Comparison of ENCODE assay signal across 1 cellular context in the genomic region with DNA sequence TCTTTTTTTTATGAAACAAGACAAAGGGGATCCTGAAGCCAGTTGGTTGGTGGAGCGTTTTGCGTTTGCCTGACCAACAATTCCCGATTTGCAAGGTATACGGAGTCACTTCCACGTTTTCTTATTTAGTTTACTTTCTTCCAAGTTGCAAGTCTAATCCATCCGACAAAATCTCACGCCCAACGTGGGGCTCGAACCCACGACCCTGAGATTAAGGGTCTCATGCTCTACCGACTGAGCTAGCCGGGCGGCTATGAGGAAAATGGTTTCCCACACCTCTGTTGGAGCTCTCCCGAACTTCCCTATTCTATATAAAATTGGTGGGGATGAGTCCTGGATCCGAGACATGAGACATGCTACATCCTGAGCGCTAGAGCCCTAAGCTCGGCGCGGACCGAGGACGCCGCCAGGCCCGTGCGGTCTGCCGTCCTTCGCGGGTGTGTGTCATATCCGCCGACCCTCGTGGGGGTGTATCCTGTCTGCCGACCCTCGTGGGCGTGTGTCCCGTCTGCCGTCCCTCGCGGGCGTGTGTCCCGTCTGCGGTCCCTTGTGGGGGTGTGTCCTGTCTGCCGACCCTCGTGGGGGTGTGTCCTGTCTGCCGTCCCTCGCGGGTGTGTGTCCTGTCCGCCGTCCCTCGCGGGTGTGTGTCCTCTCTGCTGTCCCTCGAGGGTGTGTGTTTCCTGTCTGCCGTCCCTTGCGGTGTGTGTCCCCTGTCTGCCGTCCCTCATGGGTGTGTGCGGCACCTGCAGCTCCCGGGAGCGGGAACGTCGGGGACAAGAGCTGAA.
TF ChIP-seq lines count a peak whose summit lies in the region.

No MANE protein-coding gene starts in this region.

TF ChIP-seq in K562, 482 proteins besides CTCF, POLR2A, EP300 and RAD21 (continued from another document and continues in another):
- TF ChIP-seq, protein P1, sequence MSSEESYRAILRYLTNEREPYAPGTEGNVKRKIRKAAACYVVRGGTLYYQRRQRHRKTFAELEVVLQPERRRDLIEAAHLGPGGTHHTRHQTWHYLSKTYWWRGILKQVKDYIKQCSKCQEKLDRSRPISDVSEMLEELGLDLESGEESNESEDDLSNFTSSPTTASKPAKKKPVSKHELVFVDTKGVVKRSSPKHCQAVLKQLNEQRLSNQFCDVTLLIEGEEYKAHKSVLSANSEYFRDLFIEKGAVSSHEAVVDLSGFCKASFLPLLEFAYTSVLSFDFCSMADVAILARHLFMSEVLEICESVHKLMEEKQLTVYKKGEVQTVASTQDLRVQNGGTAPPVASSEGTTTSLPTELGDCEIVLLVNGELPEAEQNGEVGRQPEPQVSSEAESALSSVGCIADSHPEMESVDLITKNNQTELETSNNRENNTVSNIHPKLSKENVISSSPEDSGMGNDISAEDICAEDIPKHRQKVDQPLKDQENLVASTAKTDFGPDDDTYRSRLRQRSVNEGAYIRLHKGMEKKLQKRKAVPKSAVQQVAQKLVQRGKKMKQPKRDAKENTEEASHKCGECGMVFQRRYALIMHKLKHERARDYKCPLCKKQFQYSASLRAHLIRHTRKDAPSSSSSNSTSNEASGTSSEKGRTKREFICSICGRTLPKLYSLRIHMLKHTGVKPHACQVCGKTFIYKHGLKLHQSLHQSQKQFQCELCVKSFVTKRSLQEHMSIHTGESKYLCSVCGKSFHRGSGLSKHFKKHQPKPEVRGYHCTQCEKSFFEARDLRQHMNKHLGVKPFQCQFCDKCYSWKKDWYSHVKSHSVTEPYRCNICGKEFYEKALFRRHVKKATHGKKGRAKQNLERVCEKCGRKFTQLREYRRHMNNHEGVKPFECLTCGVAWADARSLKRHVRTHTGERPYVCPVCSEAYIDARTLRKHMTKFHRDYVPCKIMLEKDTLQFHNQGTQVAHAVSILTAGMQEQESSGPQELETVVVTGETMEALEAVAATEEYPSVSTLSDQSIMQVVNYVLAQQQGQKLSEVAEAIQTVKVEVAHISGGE (CRISPR knock-in tag; IDR thresholded peaks at IDR 0.05): peak; percentile 68 to 83 (median 79); a peak in 5 of 6 replicates
- TF ChIP-seq, protein P2, sequence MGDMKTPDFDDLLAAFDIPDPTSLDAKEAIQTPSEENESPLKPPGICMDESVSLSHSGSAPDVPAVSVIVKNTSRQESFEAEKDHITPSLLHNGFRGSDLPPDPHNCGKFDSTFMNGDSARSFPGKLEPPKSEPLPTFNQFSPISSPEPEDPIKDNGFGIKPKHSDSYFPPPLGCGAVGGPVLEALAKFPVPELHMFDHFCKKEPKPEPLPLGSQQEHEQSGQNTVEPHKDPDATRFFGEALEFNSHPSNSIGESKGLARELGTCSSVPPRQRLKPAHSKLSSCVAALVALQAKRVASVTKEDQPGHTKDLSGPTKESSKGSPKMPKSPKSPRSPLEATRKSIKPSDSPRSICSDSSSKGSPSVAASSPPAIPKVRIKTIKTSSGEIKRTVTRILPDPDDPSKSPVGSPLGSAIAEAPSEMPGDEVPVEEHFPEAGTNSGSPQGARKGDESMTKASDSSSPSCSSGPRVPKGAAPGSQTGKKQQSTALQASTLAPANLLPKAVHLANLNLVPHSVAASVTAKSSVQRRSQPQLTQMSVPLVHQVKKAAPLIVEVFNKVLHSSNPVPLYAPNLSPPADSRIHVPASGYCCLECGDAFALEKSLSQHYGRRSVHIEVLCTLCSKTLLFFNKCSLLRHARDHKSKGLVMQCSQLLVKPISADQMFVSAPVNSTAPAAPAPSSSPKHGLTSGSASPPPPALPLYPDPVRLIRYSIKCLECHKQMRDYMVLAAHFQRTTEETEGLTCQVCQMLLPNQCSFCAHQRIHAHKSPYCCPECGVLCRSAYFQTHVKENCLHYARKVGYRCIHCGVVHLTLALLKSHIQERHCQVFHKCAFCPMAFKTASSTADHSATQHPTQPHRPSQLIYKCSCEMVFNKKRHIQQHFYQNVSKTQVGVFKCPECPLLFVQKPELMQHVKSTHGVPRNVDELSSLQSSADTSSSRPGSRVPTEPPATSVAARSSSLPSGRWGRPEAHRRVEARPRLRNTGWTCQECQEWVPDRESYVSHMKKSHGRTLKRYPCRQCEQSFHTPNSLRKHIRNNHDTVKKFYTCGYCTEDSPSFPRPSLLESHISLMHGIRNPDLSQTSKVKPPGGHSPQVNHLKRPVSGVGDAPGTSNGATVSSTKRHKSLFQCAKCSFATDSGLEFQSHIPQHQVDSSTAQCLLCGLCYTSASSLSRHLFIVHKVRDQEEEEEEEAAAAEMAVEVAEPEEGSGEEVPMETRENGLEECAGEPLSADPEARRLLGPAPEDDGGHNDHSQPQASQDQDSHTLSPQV (IDR thresholded peaks at IDR 0.05): peak; percentile 75
- TF ChIP-seq MIER1 (IDR thresholded peaks at IDR 0.05; ENCODE audit: low read depth) (no peak), ASH1L (IDR thresholded peaks at IDR 0.05; ENCODE audit: borderline replicate concordance, low read depth, partially characterized antibody) (no peak), POLR2H (tag; IDR thresholded peaks at IDR 0.05; ENCODE audit: low read depth) (peak; percentile 99), ZNF695 (CRISPR knock-in tag; IDR thresholded peaks at IDR 0.05) (no peak), EGR1 (conservative IDR thresholded peaks at IDR 0.05) (peak; percentile 77; the same call in 1 of the 2 replicates), PHTF2 (CRISPR knock-in tag; IDR thresholded peaks at IDR 0.05) (no peak), NR2C1 (IDR thresholded peaks at IDR 0.05) (0 out of 2 replicates have a peak, but pooled peaks have one; percentile 22), NR2C1 (tag; IDR thresholded peaks at IDR 0.05) (no peak), PML (IDR thresholded peaks at IDR 0.05; ENCODE audit: low read length) (peak; percentile 24; the same call in 1 of the 2 replicates), FOXK2 (conservative IDR thresholded peaks at IDR 0.05 in 1 of 2, IDR thresholded peaks at IDR 0.05 in 1 of 2; ENCODE audit: low read depth in 2 of 2) (peak in 1 of 2 experiments; percentile 13; a peak in 3 of 4 replicates), RBM39 (optimal IDR thresholded peaks at IDR 0.05; ENCODE audit: low read depth, low read length) (no peak), CREM (IDR thresholded peaks at IDR 0.05; ENCODE audit: low read depth) (peak; percentile 60), ZKSCAN1 (IDR thresholded peaks at IDR 0.05; ENCODE audit: low read depth, low read length) (0 out of 2 replicates have a peak, but pooled peaks have one; percentile 63), ZNF431 (CRISPR knock-in tag; IDR thresholded peaks at IDR 0.05) (0 out of 2 replicates have a peak, but pooled peaks have one; percentile 33), KDM4B (IDR thresholded peaks at IDR 0.05; ENCODE audit: borderline replicate concordance in 2 of 2, low read depth in 1 of 2) (peak in 1 of 2 experiments; percentile 20; a peak in 1 of 4 replicates), KDM2B (CRISPR knock-in tag; IDR thresholded peaks at IDR 0.05) (no peak), MXI1 (IDR thresholded peaks at IDR 0.05; ENCODE audit: low read depth, low read length) (peak; percentile 40), NRF1 (conservative IDR thresholded peaks at IDR 0.05 in 1 of 2, IDR thresholded peaks at IDR 0.05 in 1 of 2) (peak in 1 of 2 experiments; percentile 29; a peak in 1 of 4 replicates), TFAM (CRISPR knock-in tag; conservative IDR thresholded peaks at IDR 0.05) (no peak), L3MBTL2 (IDR thresholded peaks at IDR 0.05) (peak; percentile 69)
- TF ChIP-seq, protein P3, sequence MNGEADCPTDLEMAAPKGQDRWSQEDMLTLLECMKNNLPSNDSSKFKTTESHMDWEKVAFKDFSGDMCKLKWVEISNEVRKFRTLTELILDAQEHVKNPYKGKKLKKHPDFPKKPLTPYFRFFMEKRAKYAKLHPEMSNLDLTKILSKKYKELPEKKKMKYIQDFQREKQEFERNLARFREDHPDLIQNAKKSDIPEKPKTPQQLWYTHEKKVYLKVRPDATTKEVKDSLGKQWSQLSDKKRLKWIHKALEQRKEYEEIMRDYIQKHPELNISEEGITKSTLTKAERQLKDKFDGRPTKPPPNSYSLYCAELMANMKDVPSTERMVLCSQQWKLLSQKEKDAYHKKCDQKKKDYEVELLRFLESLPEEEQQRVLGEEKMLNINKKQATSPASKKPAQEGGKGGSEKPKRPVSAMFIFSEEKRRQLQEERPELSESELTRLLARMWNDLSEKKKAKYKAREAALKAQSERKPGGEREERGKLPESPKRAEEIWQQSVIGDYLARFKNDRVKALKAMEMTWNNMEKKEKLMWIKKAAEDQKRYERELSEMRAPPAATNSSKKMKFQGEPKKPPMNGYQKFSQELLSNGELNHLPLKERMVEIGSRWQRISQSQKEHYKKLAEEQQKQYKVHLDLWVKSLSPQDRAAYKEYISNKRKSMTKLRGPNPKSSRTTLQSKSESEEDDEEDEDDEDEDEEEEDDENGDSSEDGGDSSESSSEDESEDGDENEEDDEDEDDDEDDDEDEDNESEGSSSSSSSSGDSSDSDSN (IDR thresholded peaks at IDR 0.05; ENCODE audit: borderline replicate concordance in 1 of 2, low read depth in 2 of 2, low read length in 2 of 2): peak in 1 of 2 experiments; percentile 34; a peak in 1 of 4 replicates
- TF ChIP-seq, protein P4, sequence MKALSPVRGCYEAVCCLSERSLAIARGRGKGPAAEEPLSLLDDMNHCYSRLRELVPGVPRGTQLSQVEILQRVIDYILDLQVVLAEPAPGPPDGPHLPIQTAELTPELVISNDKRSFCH (CRISPR knock-in tag; IDR thresholded peaks at IDR 0.05): no peak
- TF ChIP-seq, protein P4 (tag; IDR thresholded peaks at IDR 0.05): 0 out of 2 replicates have a peak, but pooled peaks have one; percentile 55
- TF ChIP-seq, protein P5, sequence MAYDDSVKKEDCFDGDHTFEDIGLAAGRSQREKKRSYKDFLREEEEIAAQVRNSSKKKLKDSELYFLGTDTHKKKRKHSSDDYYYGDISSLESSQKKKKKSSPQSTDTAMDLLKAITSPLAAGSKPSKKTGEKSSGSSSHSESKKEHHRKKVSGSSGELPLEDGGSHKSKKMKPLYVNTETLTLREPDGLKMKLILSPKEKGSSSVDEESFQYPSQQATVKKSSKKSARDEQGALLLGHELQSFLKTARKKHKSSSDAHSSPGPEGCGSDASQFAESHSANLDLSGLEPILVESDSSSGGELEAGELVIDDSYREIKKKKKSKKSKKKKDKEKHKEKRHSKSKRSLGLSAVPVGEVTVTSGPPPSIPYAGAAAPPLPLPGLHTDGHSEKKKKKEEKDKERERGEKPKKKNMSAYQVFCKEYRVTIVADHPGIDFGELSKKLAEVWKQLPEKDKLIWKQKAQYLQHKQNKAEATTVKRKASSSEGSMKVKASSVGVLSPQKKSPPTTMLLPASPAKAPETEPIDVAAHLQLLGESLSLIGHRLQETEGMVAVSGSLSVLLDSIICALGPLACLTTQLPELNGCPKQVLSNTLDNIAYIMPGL (CRISPR knock-in tag; IDR thresholded peaks at IDR 0.05): 0 out of 2 replicates have a peak, but pooled peaks have one; percentile 36
- TF ChIP-seq, protein P6, sequence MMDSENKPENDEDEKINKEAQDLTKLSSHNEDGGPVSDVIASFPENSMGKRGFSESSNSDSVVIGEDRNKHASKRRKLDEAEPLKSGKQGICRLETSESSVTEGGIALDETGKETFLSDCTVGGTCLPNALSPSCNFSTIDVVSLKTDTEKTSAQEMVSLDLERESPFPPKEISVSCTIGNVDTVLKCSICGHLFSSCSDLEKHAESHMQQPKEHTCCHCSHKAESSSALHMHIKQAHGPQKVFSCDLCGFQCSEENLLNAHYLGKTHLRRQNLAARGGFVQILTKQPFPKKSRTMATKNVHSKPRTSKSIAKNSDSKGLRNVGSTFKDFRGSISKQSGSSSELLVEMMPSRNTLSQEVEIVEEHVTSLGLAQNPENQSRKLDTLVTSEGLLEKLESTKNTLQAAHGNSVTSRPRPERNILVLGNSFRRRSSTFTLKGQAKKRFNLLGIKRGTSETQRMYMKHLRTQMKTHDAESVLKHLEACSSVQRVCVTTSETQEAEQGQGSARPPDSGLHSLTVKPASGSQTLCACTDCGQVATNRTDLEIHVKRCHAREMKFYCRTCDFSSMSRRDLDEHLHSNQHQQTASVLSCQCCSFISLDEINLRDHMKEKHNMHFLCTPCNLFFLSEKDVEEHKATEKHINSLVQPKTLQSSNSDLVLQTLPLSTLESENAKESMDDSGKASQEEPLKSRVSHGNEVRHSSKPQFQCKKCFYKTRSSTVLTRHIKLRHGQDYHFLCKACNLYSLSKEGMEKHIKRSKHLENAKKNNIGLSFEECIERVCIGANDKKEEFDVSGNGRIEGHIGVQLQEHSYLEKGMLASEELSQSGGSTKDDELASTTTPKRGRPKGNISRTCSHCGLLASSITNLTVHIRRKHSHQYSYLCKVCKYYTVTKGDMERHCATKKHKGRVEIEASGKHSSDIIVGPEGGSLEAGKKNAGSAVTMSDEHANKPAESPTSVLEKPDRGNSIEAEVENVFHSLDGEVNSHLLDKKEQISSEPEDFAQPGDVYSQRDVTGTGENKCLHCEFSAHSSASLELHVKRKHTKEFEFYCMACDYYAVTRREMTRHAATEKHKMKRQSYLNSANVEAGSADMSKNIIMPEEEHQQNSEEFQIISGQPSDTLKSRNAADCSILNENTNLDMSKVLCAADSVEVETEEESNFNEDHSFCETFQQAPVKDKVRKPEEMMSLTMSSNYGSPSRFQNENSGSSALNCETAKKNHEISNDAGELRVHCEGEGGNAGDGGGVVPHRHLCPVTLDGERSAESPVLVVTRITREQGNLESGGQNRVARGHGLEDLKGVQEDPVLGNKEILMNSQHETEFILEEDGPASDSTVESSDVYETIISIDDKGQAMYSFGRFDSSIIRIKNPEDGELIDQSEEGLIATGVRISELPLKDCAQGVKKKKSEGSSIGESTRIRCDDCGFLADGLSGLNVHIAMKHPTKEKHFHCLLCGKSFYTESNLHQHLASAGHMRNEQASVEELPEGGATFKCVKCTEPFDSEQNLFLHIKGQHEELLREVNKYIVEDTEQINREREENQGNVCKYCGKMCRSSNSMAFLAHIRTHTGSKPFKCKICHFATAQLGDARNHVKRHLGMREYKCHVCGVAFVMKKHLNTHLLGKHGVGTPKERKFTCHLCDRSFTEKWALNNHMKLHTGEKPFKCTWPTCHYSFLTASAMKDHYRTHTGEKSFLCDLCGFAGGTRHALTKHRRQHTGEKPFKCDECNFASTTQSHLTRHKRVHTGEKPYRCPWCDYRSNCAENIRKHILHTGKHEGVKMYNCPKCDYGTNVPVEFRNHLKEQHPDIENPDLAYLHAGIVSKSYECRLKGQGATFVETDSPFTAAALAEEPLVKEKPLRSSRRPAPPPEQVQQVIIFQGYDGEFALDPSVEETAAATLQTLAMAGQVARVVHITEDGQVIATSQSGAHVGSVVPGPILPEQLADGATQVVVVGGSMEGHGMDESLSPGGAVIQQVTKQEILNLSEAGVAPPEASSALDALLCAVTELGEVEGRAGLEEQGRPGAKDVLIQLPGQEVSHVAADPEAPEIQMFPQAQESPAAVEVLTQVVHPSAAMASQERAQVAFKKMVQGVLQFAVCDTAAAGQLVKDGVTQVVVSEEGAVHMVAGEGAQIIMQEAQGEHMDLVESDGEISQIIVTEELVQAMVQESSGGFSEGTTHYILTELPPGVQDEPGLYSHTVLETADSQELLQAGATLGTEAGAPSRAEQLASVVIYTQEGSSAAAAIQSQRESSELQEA (IDR thresholded peaks at IDR 0.05; ENCODE audit: low read depth): peak; percentile 66
